In the genomic region with DNA sequence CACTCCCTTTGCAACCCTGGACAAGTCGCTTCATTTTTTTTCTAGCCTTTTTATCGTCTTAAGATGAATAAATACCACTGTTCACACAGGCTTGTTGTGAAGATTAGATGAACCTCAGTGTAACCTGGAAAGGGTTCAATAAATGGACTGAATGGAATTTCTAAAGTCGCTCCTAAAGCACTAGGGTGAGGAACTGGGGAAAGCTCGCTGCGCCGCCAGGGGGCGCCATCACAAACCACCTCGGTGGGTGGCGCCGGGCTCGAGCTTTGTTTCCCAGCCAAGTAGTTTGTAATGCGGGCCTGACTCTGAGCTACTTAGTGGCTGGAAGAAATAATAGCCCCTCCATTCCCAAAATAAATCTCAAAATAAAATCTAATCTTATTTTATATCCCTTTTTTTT, we compare ENCODE assay signal across 8 cellular contexts. TPM values are rescaled to one million over a fixed set of nuclear protein-coding genes. Genes with fewer than 3 reads are reported as not detected.
A peak's percentile ranks its signal among the peaks of the same experiment; 100 is the strongest.
DNase-seq lines count a peak whose midpoint lies in the region; ATAC-seq and TF ChIP-seq lines count a peak whose summit lies in the region.

No MANE protein-coding gene starts in this region.

- H3K79me2 ChIP-seq in fibroblast of lung (ENCODE audit: control insufficient read depth, insufficient read depth, low read length) (no peaks in the 10 kb centered on the region), parathyroid adenoma (no peaks in the 10 kb centered on the region)

- TF ChIP-seq CTCF in fibroblast of lung (conservative IDR thresholded peaks at IDR 0.05 in 1 of 2, IDR thresholded peaks at IDR 0.05 in 1 of 2; ENCODE audit: low read depth in 1 of 2, low read length in 2 of 2), result peak; percentile 52 to 57
- peak; percentile 90 for TF ChIP-seq CTCF in parathyroid adenoma (IDR thresholded peaks at IDR 0.05)

- H3K36me3 ChIP-seq in fibroblast of lung (ENCODE audit: control insufficient read depth, insufficient read depth, low read length), result no peaks in the 10 kb centered on the region
- no peaks in the 10 kb centered on the region for H3K36me3 ChIP-seq in parathyroid adenoma (ENCODE audit: control insufficient read depth, insufficient read depth, low read length)

- peak; percentile 41 to 47 for DNase-seq in NOMO-1 (lab: John Stamatoyannopoulos, UW; ENCODE audit: unreplicated experiment in 2 of 2)
- no peak for DNase-seq in NOMO-1 treated with dmso at 0.1 percent for 144 hours (lab: John Stamatoyannopoulos, UW; ENCODE audit: unreplicated experiment)
- peak; percentile 76 for DNase-seq in NCI-H69 (lab: John Stamatoyannopoulos, UW)
- DNase-seq in activated CD8-positive, alpha-beta memory T cell treated with anti-CD3 and anti-CD28 coated beads, Interleukin-2, amount 50 U/mL, for 4 hours, result peak; percentile 82
- DNase-seq in fibroblast of lung (ENCODE audit: low read depth in 2 of 2), result peak in 1 of 2 donors; percentile 3

- H3K9ac ChIP-seq in fibroblast of lung (ENCODE audit: insufficient read depth, low read length) (no peak overlapping the region), parathyroid adenoma (no peak overlapping the region)

- no peak overlapping the region for H3K4me2 ChIP-seq in fibroblast of lung (ENCODE audit: extremely low read depth, insufficient read depth, low read length)
- no peak overlapping the region for H3K4me2 ChIP-seq in parathyroid adenoma (ENCODE audit: low read length)

- no peaks in the 10 kb centered on the region for H3K4me1 ChIP-seq in fibroblast of lung (ENCODE audit: control insufficient read depth, extremely low read depth, insufficient read depth, low read length)
- H3K4me1 ChIP-seq in parathyroid adenoma, result peaks cover 5% of the 10 kb centered on the region

- no peaks in the 10 kb centered on the region for H3K9me3 ChIP-seq in fibroblast of lung (ENCODE audit: control insufficient read depth, insufficient read depth, low read depth, low read length)
- no peaks in the 10 kb centered on the region for H3K9me3 ChIP-seq in parathyroid adenoma (ENCODE audit: control insufficient read depth, low read length)

- no peak for ATAC-seq in HG02623 (IDR thresholded peaks at IDR 0.05; ENCODE audit: unreplicated experiment)
- no peak for ATAC-seq in HG03520 (IDR thresholded peaks at IDR 0.05; ENCODE audit: unreplicated experiment)

- no peaks in the 10 kb centered on the region for H4K20me1 ChIP-seq in fibroblast of lung (ENCODE audit: control insufficient read depth, extremely low read depth, insufficient read depth, low read length)

- no peak overlapping the region for H2AFZ ChIP-seq in fibroblast of lung (ENCODE audit: low read length)
- H2AFZ ChIP-seq in parathyroid adenoma, result no peak overlapping the region

- H3K27ac ChIP-seq in fibroblast of lung (ENCODE audit: insufficient read depth, low read length) (no peak overlapping the region), parathyroid adenoma (no peak overlapping the region)

- H3K27me3 ChIP-seq in fibroblast of lung (ENCODE audit: control insufficient read depth, insufficient read depth, low read length), result no peaks in the 10 kb centered on the region
- no peaks in the 10 kb centered on the region for H3K27me3 ChIP-seq in parathyroid adenoma (ENCODE audit: control insufficient read depth, insufficient read depth, low read length)

- H3K4me3 ChIP-seq in fibroblast of lung (replicated peaks in 1 of 4; ENCODE audit: control extremely low read depth in 1 of 4, insufficient read depth in 1 of 4, low read depth in 3 of 4, low read length in 4 of 4) (no peak overlapping the region), parathyroid adenoma (ENCODE audit: low read depth, low read length) (no peak overlapping the region)

RNA-seq across cellular contexts. Expression of gene CEACAM6, which starts 2.2 kb away (rescaled TPM):
- total RNA-seq in fibroblast of lung, result not detected in 2 replicates
- polyA plus RNA-seq in fibroblast of lung, result not detected in 2 replicates
- not detected in 2 replicates for polyA plus RNA-seq in fibroblast of lung (2012)
- polyA minus RNA-seq in fibroblast of lung (ENCODE audit: low replicate concordance), result not detected in 2 replicates

RNA-seq across cellular contexts. Expression of gene CEACAM3, which starts 43.2 kb away (rescaled TPM):
- total RNA-seq in fibroblast of lung, result not detected in 2 replicates
- not detected in 2 replicates for polyA plus RNA-seq in fibroblast of lung
- polyA plus RNA-seq in fibroblast of lung (2012), result not detected in 2 replicates
- polyA minus RNA-seq in fibroblast of lung (ENCODE audit: low replicate concordance), result not detected in 2 replicates

RNA-seq across cellular contexts. Expression of gene CEACAM5, which starts 44.7 kb away (rescaled TPM):
- total RNA-seq in fibroblast of lung, result not detected in 2 replicates
- polyA plus RNA-seq in fibroblast of lung, result not detected in 2 replicates
- polyA plus RNA-seq in fibroblast of lung (2012), result not detected in 2 replicates
- polyA minus RNA-seq in fibroblast of lung (ENCODE audit: low replicate concordance), result not detected in 2 replicates
